ENCODE assay signal across 32 cellular contexts in the genomic region with DNA sequence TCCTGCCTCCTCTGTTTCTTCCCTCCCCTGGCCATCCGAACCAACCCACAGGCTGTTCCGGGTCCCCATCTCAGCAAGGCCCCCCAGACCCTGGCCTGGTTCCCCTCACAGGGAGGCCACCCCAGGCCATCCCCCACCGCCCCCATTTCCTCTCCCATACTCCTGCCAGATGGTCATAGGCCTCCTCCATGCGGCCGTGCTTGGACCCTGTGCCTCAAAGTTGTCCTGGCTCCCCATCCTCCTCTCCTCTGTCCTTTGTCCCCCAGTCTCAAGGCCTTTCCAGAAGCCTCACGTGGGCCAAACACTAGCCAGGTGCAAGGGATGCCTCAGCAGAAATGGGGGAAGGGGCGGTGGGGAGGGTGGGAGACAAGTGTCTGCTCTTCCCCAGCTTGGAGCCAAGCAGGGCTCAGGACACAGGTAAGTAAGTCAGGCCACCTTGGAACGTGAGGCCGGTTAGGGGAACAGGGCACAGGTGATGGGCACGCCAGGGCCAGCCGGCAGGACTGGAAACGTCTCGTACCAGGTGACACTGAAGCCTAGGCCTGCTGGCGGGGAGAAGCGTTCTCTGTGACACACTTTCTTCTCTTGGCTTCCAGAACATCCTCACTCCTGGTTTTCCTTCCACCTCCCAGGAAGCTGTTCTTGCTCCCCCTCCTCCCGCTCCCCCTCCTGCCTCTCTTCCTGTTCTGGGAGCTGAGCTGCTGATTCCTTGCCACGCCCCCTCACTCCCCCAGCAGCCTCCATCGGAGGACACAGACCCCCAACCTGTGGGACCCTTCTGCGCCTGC. TPM values are rescaled to one million over a fixed set of nuclear protein-coding genes. Genes with fewer than 3 reads are reported as not detected.
DNase-seq lines count a peak whose midpoint lies in the region; ATAC-seq and TF ChIP-seq lines count a peak whose summit lies in the region.
"Had no signal": no experiment of that assay in that cellular context is flagged by ENCODE, and none has a peak within 500 bp of the region (broad histone marks: within the 10 kb centered on the region; RNA-seq: fewer than 3 reads in every experiment).

No MANE protein-coding gene starts in this region.

- H3K9me3 Mint-ChIP-seq in natural killer cell treated with Interleukin-12 subunit alpha and Interleukin-12 subunit beta and Interleukin-15 and Interleukin-18, amount 100 ng/mL, for 72 hours, result no peaks in the 10 kb centered on the region
- no peaks in the 10 kb centered on the region for H3K9me3 Mint-ChIP-seq in natural killer cell
- H3K9me3 Mint-ChIP-seq: activated CD4-positive, alpha-beta memory T cell treated with anti-CD3 and anti-CD28 coated beads for 36 hours; activated T-cell treated with anti-CD3 and anti-CD28 coated beads, Interleukin-2, amount 50 U/mL, for 72 hours; stimulated activated effector memory CD8-positive, alpha-beta T cell treated with anti-CD3 and anti-CD28 coated beads, Interleukin-12 subunit alpha, Interleukin-12 subunit beta, amount 100 ng/mL, for 72 hours; T-helper 1 cell treated with Interleukin-12 subunit alpha and Interleukin-12 subunit beta and Interleukin-4 antibody, amounts not matched to agents 30 μg/mL and 1 μg/mL, for 36 hours had no signal

- H3K27me3 Mint-ChIP-seq in natural killer cell treated with Interleukin-12 subunit alpha and Interleukin-12 subunit beta and Interleukin-15 and Interleukin-18, amount 100 ng/mL, for 72 hours, result peaks cover 0 to 5% of the 10 kb centered on the region in 2 donors
- peaks cover 0 to 4% of the 10 kb centered on the region in 2 donors for H3K27me3 Mint-ChIP-seq in natural killer cell (ENCODE audit: low read depth in 2 of 2)

- H2BK15ac ChIP-seq in neuronal stem cell (ENCODE audit: low read length), result peak overlapping the region; percentile 97

- H3K27me3 ChIP-seq in neuronal stem cell (ENCODE audit: control insufficient read depth in 3 of 3, insufficient read depth in 3 of 3, low read depth in 1 of 3, low read length in 3 of 3), result no peaks in the 10 kb centered on the region
- H3K27me3 ChIP-seq: tibial nerve had no signal

- peak overlapping the region; percentile 90 for H2AK5ac ChIP-seq in neuronal stem cell (ENCODE audit: low read depth, low read length)

- TF ChIP-seq CTCF in natural killer cell (IDR thresholded peaks at IDR 0.05), result no peak

- H3K9ac ChIP-seq in neuronal stem cell (ENCODE audit: low read depth, low read length, poor library complexity), result peak overlapping the region; percentile 86
- H3K9ac ChIP-seq: SK-N-SH had no signal

- no peak overlapping the region for H3K4me3 ChIP-seq in neuronal stem cell (ENCODE audit: low read length in 2 of 2)
- H3K4me3 ChIP-seq: heart left ventricle, psoas muscle, tibial nerve had no signal

- H3K14ac ChIP-seq in neuronal stem cell (ENCODE audit: low read length), result peak overlapping the region; percentile 91

- peak overlapping the region; percentile 71 for H2AFZ ChIP-seq in neuronal stem cell (ENCODE audit: low read length)

- peak overlapping the region; percentile 87 for H2BK5ac ChIP-seq in neuronal stem cell (ENCODE audit: low read length)

- H3K27ac Mint-ChIP-seq in natural killer cell treated with Interleukin-12 subunit alpha and Interleukin-12 subunit beta and Interleukin-15 and Interleukin-18, amount 100 ng/mL, for 72 hours, result no peak overlapping the region
- no peak overlapping the region for H3K27ac Mint-ChIP-seq in natural killer cell
- H3K27ac Mint-ChIP-seq: activated CD4-positive, alpha-beta memory T cell treated with anti-CD3 and anti-CD28 coated beads for 36 hours; activated T-cell treated with anti-CD3 and anti-CD28 coated beads, Interleukin-2, amount 50 U/mL, for 72 hours; T-helper 1 cell treated with Interleukin-12 subunit alpha and Interleukin-12 subunit beta and Interleukin-4 antibody, amounts not matched to agents 30 μg/mL and 1 μg/mL, for 36 hours had no signal

- ATAC-seq in natural killer cell treated with Interleukin-12 subunit alpha and Interleukin-12 subunit beta and Interleukin-15 and Interleukin-18, amount 100 ng/mL, for 72 hours, result no peak
- no peak for ATAC-seq in natural killer cell
- ATAC-seq in HG02981 (IDR thresholded peaks at IDR 0.05; ENCODE audit: unreplicated experiment), result no peak
- no peak for ATAC-seq in HG02870 (IDR thresholded peaks at IDR 0.05; ENCODE audit: unreplicated experiment)
- ATAC-seq: activated CD4-positive, CD25-positive, alpha-beta regulatory T cell treated with anti-CD3 and anti-CD28 coated beads, Interleukin-2, amount 50 U/mL, for 24 hours; activated T-cell treated with anti-CD3 and anti-CD28 coated beads, Interleukin-2, amount 50 U/mL, for 72 hours; esophagus mucosa; heart left ventricle; left cardiac atrium; psoas muscle; stimulated activated effector memory CD8-positive, alpha-beta T cell treated with anti-CD3 and anti-CD28 coated beads, Interleukin-12 subunit alpha, Interleukin-12 subunit beta, amount 100 ng/mL, for 72 hours had no signal

- H2BK12ac ChIP-seq in neuronal stem cell (ENCODE audit: low read length), result peak overlapping the region; percentile 99

- H3K79me1 ChIP-seq in neuronal stem cell (ENCODE audit: low read depth, low read length), result no peaks in the 10 kb centered on the region

- H3K18ac ChIP-seq in neuronal stem cell (ENCODE audit: low read length), result peak overlapping the region; percentile 93

- DNase-seq in natural killer cell treated with Interleukin-12 subunit alpha and Interleukin-12 subunit beta and Interleukin-15 and Interleukin-18, amount 100 ng/mL, for 72 hours (ENCODE audit: low spot score), result peak; percentile 56
- DNase-seq in natural killer cell (no peak), iPS-NIHi11 (ENCODE audit: low spot score) (peak; percentile 61), neuronal stem cell (ENCODE audit: low spot score) (no peak), NCI-H128 (lab: John Stamatoyannopoulos, UW; ENCODE audit: unreplicated experiment) (no peak), cortex of kidney (lab: John Stamatoyannopoulos, UW) (no peak)
- DNase-seq: 8988T; activated CD4-positive, alpha-beta memory T cell treated with anti-CD3 and anti-CD28 coated beads for 36 hours; activated T-cell treated with anti-CD3 and anti-CD28 coated beads, Interleukin-2, amount 50 U/mL, for 72 hours; Calu3; dermis blood vessel endothelial cell; DMS79; foreskin fibroblast; GF-D8; KG1; left cardiac atrium; mammary epithelial cell; NCI-H1092 treated with DMSO at 0.1 percent for 48 hours; NCI-H187 treated with DMSO at 0.1 percent for 48 hours; NCI-H524 treated with DMSO at 0.1 percent for 48 hours; SK-N-SH had no signal

- no peak overlapping the region for H3K4me2 ChIP-seq in neuronal stem cell (ENCODE audit: insufficient read depth, low read length, poor library complexity, severe bottlenecking)
- H3K4me2 ChIP-seq: SK-N-SH had no signal

- peaks cover 11 to 23% of the 10 kb centered on the region in 2 donors for H3K4me1 ChIP-seq in neuronal stem cell (ENCODE audit: control insufficient read depth in 2 of 2, insufficient read depth in 1 of 2, low read depth in 1 of 2, low read length in 2 of 2)
- H3K4me1 ChIP-seq: psoas muscle had no signal

- peak overlapping the region; percentile 100 for H4K8ac ChIP-seq in neuronal stem cell (ENCODE audit: low read depth, low read length)

- H3K36me3 Mint-ChIP-seq in natural killer cell treated with Interleukin-12 subunit alpha and Interleukin-12 subunit beta and Interleukin-15 and Interleukin-18, amount 100 ng/mL, for 72 hours, result no peaks in the 10 kb centered on the region
- H3K36me3 Mint-ChIP-seq in natural killer cell, result no peaks in the 10 kb centered on the region
- H3K36me3 Mint-ChIP-seq: activated CD4-positive, alpha-beta memory T cell treated with anti-CD3 and anti-CD28 coated beads for 36 hours; stimulated activated effector memory CD8-positive, alpha-beta T cell treated with anti-CD3 and anti-CD28 coated beads, Interleukin-12 subunit alpha, Interleukin-12 subunit beta, amount 100 ng/mL, for 72 hours had no signal

- H3K4ac ChIP-seq in neuronal stem cell (ENCODE audit: low read length), result peak overlapping the region; percentile 72

- H3K27ac ChIP-seq in neuronal stem cell (replicated peaks; ENCODE audit: low read length), result no peak overlapping the region
- H3K27ac ChIP-seq: heart left ventricle, psoas muscle, tibial nerve had no signal

- peak overlapping the region; percentile 56 for H3K23ac ChIP-seq in neuronal stem cell (ENCODE audit: low read depth, low read length, poor library complexity)

- H3K4me3 Mint-ChIP-seq in natural killer cell treated with Interleukin-12 subunit alpha and Interleukin-12 subunit beta and Interleukin-15 and Interleukin-18, amount 100 ng/mL, for 72 hours, result no peak overlapping the region
- H3K4me3 Mint-ChIP-seq in natural killer cell, result no peak overlapping the region
- H3K4me3 Mint-ChIP-seq: activated CD4-positive, alpha-beta memory T cell treated with anti-CD3 and anti-CD28 coated beads for 36 hours; activated T-cell treated with anti-CD3 and anti-CD28 coated beads, Interleukin-2, amount 50 U/mL, for 72 hours; stimulated activated effector memory CD8-positive, alpha-beta T cell treated with anti-CD3 and anti-CD28 coated beads, Interleukin-12 subunit alpha, Interleukin-12 subunit beta, amount 100 ng/mL, for 72 hours; T-helper 1 cell treated with Interleukin-12 subunit alpha and Interleukin-12 subunit beta and Interleukin-4 antibody, amounts not matched to agents 30 μg/mL and 1 μg/mL, for 36 hours had no signal

- intact Hi-C loops in natural killer cell (cut with micrococcal nuclease), result no loop called here

- peaks cover 0 to 3% of the 10 kb centered on the region in 2 donors for H3K4me1 Mint-ChIP-seq in natural killer cell treated with Interleukin-12 subunit alpha and Interleukin-12 subunit beta and Interleukin-15 and Interleukin-18, amount 100 ng/mL, for 72 hours (ENCODE audit: low read depth in 2 of 2)
- peaks cover 0 to 3% of the 10 kb centered on the region in 2 donors for H3K4me1 Mint-ChIP-seq in natural killer cell
- H3K4me1 Mint-ChIP-seq: stimulated activated effector memory CD8-positive, alpha-beta T cell treated with anti-CD3 and anti-CD28 coated beads, Interleukin-12 subunit alpha, Interleukin-12 subunit beta, amount 100 ng/mL, for 72 hours had no signal

- H2BK120ac ChIP-seq in neuronal stem cell (ENCODE audit: low read depth, low read length), result peak overlapping the region; percentile 85

- H3K36me3 ChIP-seq in neuronal stem cell (replicated peaks in 1 of 2; ENCODE audit: control insufficient read depth in 2 of 2, insufficient read depth in 2 of 2, low read length in 2 of 2), result no peaks in the 10 kb centered on the region
- H3K36me3 ChIP-seq: heart left ventricle, tibial nerve had no signal

- H3K9me3 ChIP-seq in neuronal stem cell (replicated peaks in 1 of 2; ENCODE audit: control insufficient read depth in 2 of 2, insufficient read depth in 1 of 2, low read depth in 1 of 2, low read length in 2 of 2), result no peaks in the 10 kb centered on the region
- H3K9me3 ChIP-seq: heart left ventricle, psoas muscle, SK-N-SH, tibial nerve had no signal

- H4K91ac ChIP-seq in neuronal stem cell (ENCODE audit: low read depth, low read length, poor library complexity), result peak overlapping the region; percentile 69

- WGBS in neuronal stem cell (ENCODE audit: extremely low coverage in 2 of 2, insufficient read length in 2 of 2, insufficient replicate concordance in 1 of 2), 2 donors, result no CpG with 5 or more reads among the region's 19 CpGs

RNA-seq across cellular contexts. Expression of gene SLC22A11, which starts 3.8 kb away (rescaled TPM):
- total RNA-seq in natural killer cell treated with Interleukin-12 subunit alpha and Interleukin-12 subunit beta and Interleukin-15 and Interleukin-18, amount 100 ng/mL, for 72 hours, result not detected
- total RNA-seq in natural killer cell, result not detected
- polyA plus RNA-seq in neuronal stem cell (2013, experiment 1 of 2), result 0.04 TPM
- not detected for polyA plus RNA-seq in neuronal stem cell (2013, experiment 2 of 2)
- total RNA-seq: activated CD4-positive, alpha-beta memory T cell treated with anti-CD3 and anti-CD28 coated beads for 36 hours; activated T-cell treated with anti-CD3 and anti-CD28 coated beads, Interleukin-2, amount 50 U/mL, for 72 hours; Calu3; dermis blood vessel endothelial cell; esophagus mucosa; H4; heart left ventricle; left cardiac atrium; mammary epithelial cell; MCF 10A; psoas muscle; tibial nerve had no signal
- polyA plus RNA-seq: heart left ventricle, mammary epithelial cell, psoas muscle, SK-N-SH had no signal

RNA-seq across cellular contexts. Expression of gene SLC22A12, which starts 31.5 kb away (rescaled TPM):
- not detected for total RNA-seq in natural killer cell treated with Interleukin-12 subunit alpha and Interleukin-12 subunit beta and Interleukin-15 and Interleukin-18, amount 100 ng/mL, for 72 hours
- total RNA-seq in natural killer cell, result not detected
- polyA plus RNA-seq in neuronal stem cell (2013, experiment 1 of 2), result not detected
- not detected for polyA plus RNA-seq in neuronal stem cell (2013, experiment 2 of 2)
- total RNA-seq: activated CD4-positive, alpha-beta memory T cell treated with anti-CD3 and anti-CD28 coated beads for 36 hours; activated T-cell treated with anti-CD3 and anti-CD28 coated beads, Interleukin-2, amount 50 U/mL, for 72 hours; Calu3; dermis blood vessel endothelial cell; esophagus mucosa; H4; heart left ventricle; left cardiac atrium; mammary epithelial cell; MCF 10A; psoas muscle had no signal
- polyA plus RNA-seq: heart left ventricle, mammary epithelial cell, psoas muscle, SK-N-SH had no signal

Comparison
In these comparisons a context has a peak if more than half of its experiments do, and no peak if none do; other contexts are left out.
1. DNase-seq: peak in natural killer cell treated with Interleukin-12 subunit alpha and Interleukin-12 subunit beta and Interleukin-15 and Interleukin-18, amount 100 ng/mL, for 72 hours (single experiment) and iPS-NIHi11 (single experiment); none in natural killer cell (single experiment), neuronal stem cell (single experiment), NCI-H128 (single experiment) and cortex of kidney (single experiment).